ENCODE assay signal across 21 cellular contexts in genomic region chr12:132404435-132404855, GRCh38.
A peak's percentile ranks its signal among the peaks of the same experiment; 100 is the strongest.
DNase-seq lines count a peak whose midpoint lies in the region; ATAC-seq and TF ChIP-seq lines count a peak whose summit lies in the region.
"Had no signal": no experiment of that assay in that cellular context is flagged by ENCODE, and none has a peak within 500 bp of the region (broad histone marks: within the 10 kb centered on the region; RNA-seq: fewer than 3 reads in every experiment).

No MANE protein-coding gene starts in this region.

- peak; percentile 24 for DNase-seq in Right ventricle myocardium superior
- no peak for DNase-seq in left cardiac atrium
- peak; percentile 15 for DNase-seq in left ventricle myocardium superior
- DNase-seq in lower lobe of right lung: peak; percentile 43
- DNase-seq in sigmoid colon: peak; percentile 54
- no peak for DNase-seq in Calu3
- DNase-seq: 8988T; ACHN; AML-193; BE2C; CD4-positive, alpha-beta T cell; DMS153; DND-41; GM23248; H7; HCEC 1CT had no signal

- no peak for TF ChIP-seq EP300 in sigmoid colon (IDR thresholded peaks at IDR 0.05)

- H3K4me3 Mint-ChIP-seq in Calu3 (ENCODE audit: low read depth, unreplicated experiment): no peak overlapping the region
- H3K4me3 Mint-ChIP-seq: CD14-positive monocyte; CD4-positive, alpha-beta T cell; CD8-positive, alpha-beta memory T cell had no signal

- no peaks in the 10 kb centered on the region for H3K9me3 Mint-ChIP-seq in Calu3 (ENCODE audit: low read depth, unreplicated experiment)
- H3K9me3 Mint-ChIP-seq: CD4-positive, alpha-beta T cell; CD8-positive, alpha-beta memory T cell had no signal

- H3K36me3 ChIP-seq in lower lobe of right lung: no peaks in the 10 kb centered on the region
- H3K36me3 ChIP-seq in sigmoid colon: no peaks in the 10 kb centered on the region
- H3K36me3 ChIP-seq: BE2C; BLaER1 treated with 17β-estradiol and CSF1 and Interleukin-3, amounts not matched to agents 10 nM and 100 nM had no signal

- H3K4me1 ChIP-seq in lower lobe of right lung (no peaks in the 10 kb centered on the region), sigmoid colon (no peaks in the 10 kb centered on the region)
- H3K4me1 ChIP-seq: A549, BE2C had no signal

- H3K4me1 Mint-ChIP-seq in Calu3 (ENCODE audit: low read depth, unreplicated experiment): no peaks in the 10 kb centered on the region
- H3K4me1 Mint-ChIP-seq: CD14-positive monocyte; CD8-positive, alpha-beta memory T cell had no signal

- H3K27ac ChIP-seq in lower lobe of right lung (no peak overlapping the region), sigmoid colon (no peak overlapping the region)
- H3K27ac ChIP-seq: A549; BLaER1 treated with 17β-estradiol and CSF1 and Interleukin-3, amounts not matched to agents 10 nM and 100 nM; GM23248 had no signal

- CTCF ChIA-PET in Calu3 (lab: Charles Lee): no interaction called here

- H3K4me3 ChIP-seq in lower lobe of right lung (no peak overlapping the region), sigmoid colon (no peak overlapping the region)
- H3K4me3 ChIP-seq: A549; BLaER1 treated with 17β-estradiol and CSF1 and Interleukin-3, amounts not matched to agents 10 nM and 100 nM; GM23248 had no signal

- TF ChIP-seq POLR2A in sigmoid colon (IDR thresholded peaks at IDR 0.05): no peak

- BruUV-seq in Calu3 (replicated peaks; lab: Mats Ljungman, UMichigan): no TSS peak

- ATAC-seq in Right ventricle myocardium superior (ENCODE audit: poor library complexity) (no peak), left cardiac atrium (no peak), left ventricle myocardium superior (no peak), lower lobe of right lung (no peak), HG03521 (IDR thresholded peaks at IDR 0.05; ENCODE audit: unreplicated experiment) (no peak)

- H3K27me3 ChIP-seq in lower lobe of right lung (ENCODE audit: low read depth) (peaks cover 59% of the 10 kb centered on the region), sigmoid colon (peaks cover 7 to 97% (median 51%) of the 10 kb centered on the region in 3 donors)

- intact Hi-C loops in Right ventricle myocardium superior (cut with DNase I) (no loop called here), left cardiac atrium (cut with DNase I) (loop anchor here in 1 of 2 donors (10.0 kb wide), 1 partner anchor 250 kb away; no protein-coding TSS in a partner anchor), left ventricle myocardium superior (cut with micrococcal nuclease) (no loop called here), lower lobe of right lung (cut with DNase I) (no loop called here), sigmoid colon (cut with DNase I) (no loop called here), Calu3 (cut with micrococcal nuclease; ENCODE audit: unreplicated experiment) (no loop called here)

- H3K27me3 Mint-ChIP-seq in Calu3 (ENCODE audit: unreplicated experiment): peaks cover 96% of the 10 kb centered on the region

- no peaks in the 10 kb centered on the region for H3K9me3 ChIP-seq in lower lobe of right lung
- no peaks in the 10 kb centered on the region for H3K9me3 ChIP-seq in sigmoid colon
- H3K9me3 ChIP-seq: A549; BE2C; BLaER1 treated with 17β-estradiol and CSF1 and Interleukin-3, amounts not matched to agents 10 nM and 100 nM had no signal

- TF ChIP-seq CTCF in lower lobe of right lung (IDR thresholded peaks at IDR 0.05) (no peak), sigmoid colon (IDR thresholded peaks at IDR 0.05) (no peak), Calu3 (IDR thresholded peaks at IDR 0.05; ENCODE audit: unreplicated experiment) (no peak)

- H3K36me3 Mint-ChIP-seq in Calu3 (ENCODE audit: insufficient read depth, unreplicated experiment): peaks cover 6% of the 10 kb centered on the region
- H3K36me3 Mint-ChIP-seq: CD14-positive monocyte; CD8-positive, alpha-beta memory T cell had no signal

- 55 to 77% methylated on average over 7 of the region's 7 CpGs for WGBS in sigmoid colon, 2 donors

- no peak overlapping the region for H3K27ac Mint-ChIP-seq in Calu3 (ENCODE audit: unreplicated experiment)
- H3K27ac Mint-ChIP-seq: CD14-positive monocyte; CD4-positive, alpha-beta T cell; CD8-positive, alpha-beta memory T cell had no signal

Comparison
In these comparisons a context has a peak if more than half of its experiments do, and no peak if none do; other contexts are left out.
1. DNase-seq: peak in Right ventricle myocardium superior (single experiment), left ventricle myocardium superior (single experiment), lower lobe of right lung (single experiment) and sigmoid colon (single experiment); none in left cardiac atrium (single experiment) and Calu3 (single experiment).